26 cellular contexts compared by ENCODE assay signal in genomic region chr6:26478100-26478984, GRCh38. TPM values are rescaled to one million over a fixed set of nuclear protein-coding genes. Genes with fewer than 3 reads are reported as not detected.
A peak's percentile ranks its signal among the peaks of the same experiment; 100 is the strongest.
DNase-seq lines count a peak whose midpoint lies in the region; ATAC-seq and TF ChIP-seq lines count a peak whose summit lies in the region.
"Had no signal": no experiment of that assay in that cellular context is flagged by ENCODE, and none has a peak within 500 bp of the region (broad histone marks: within the 10 kb centered on the region; RNA-seq: fewer than 3 reads in every experiment).

No MANE protein-coding gene starts in this region.

- H3K27ac Mint-ChIP-seq in activated naive CD8-positive, alpha-beta T cell, result peak overlapping the region; percentile 16
- no peak overlapping the region for H3K27ac Mint-ChIP-seq in activated naive CD8-positive, alpha-beta T cell treated with anti-CD3 and anti-CD28 coated beads for 36 hours
- H3K27ac Mint-ChIP-seq in T-cell (peak overlapping the region; percentile 89 to 100), memory B cell (peak overlapping the region; percentile 71)

- H3K27me3 ChIP-seq in tibial nerve (no peaks in the 10 kb centered on the region), gastrocnemius medialis (no peaks in the 10 kb centered on the region)
- H3K27me3 ChIP-seq: heart right ventricle, right atrium auricular region, tibial artery had no signal

- CTCF ChIA-PET in T-cell (lab: Charles Lee), result no interaction called here

- TF ChIP-seq CTCF in tibial nerve (IDR thresholded peaks at IDR 0.05), result no peak
- no peak for TF ChIP-seq CTCF in gastrocnemius medialis (IDR thresholded peaks at IDR 0.05 in 4 of 5, conservative IDR thresholded peaks at IDR 0.05 in 1 of 5)

- H3K27ac ChIP-seq in tibial nerve (peak overlapping the region in 3 of 4 donors; percentile 14 to 89 (median 22)), gastrocnemius medialis (no peak overlapping the region)
- H3K27ac ChIP-seq: parathyroid adenoma had no signal

- WGBS in tibial nerve, 2 donors, result 96 to 98% methylated on average over 2 of the region's 2 CpGs

- H3K4me3 ChIP-seq in tibial nerve (no peak overlapping the region), gastrocnemius medialis (no peak overlapping the region)
- H3K4me3 ChIP-seq: heart right ventricle, right atrium auricular region, tibial artery had no signal

- no peak for ATAC-seq in T-cell (replicated peaks in 1 of 4)
- ATAC-seq in memory B cell (ENCODE audit: low read depth), result no peak
- ATAC-seq in GM19023 (IDR thresholded peaks at IDR 0.05; ENCODE audit: unreplicated experiment), result no peak
- no peak for ATAC-seq in gastrocnemius medialis
- ATAC-seq: heart right ventricle; left cardiac atrium; stimulated activated naive CD8-positive, alpha-beta T cell treated with anti-CD3 and anti-CD28 coated beads, Interleukin-15, amount 100 ng/mL, for 72 hours had no signal

- H3K4me3 Mint-ChIP-seq in activated naive CD8-positive, alpha-beta T cell, result no peak overlapping the region
- no peak overlapping the region for H3K4me3 Mint-ChIP-seq in activated naive CD8-positive, alpha-beta T cell treated with anti-CD3 and anti-CD28 coated beads for 36 hours
- no peak overlapping the region for H3K4me3 Mint-ChIP-seq in T-cell
- peak overlapping the region; percentile 49 for H3K4me3 Mint-ChIP-seq in memory B cell
- H3K4me3 Mint-ChIP-seq: brain; nephron progenitor cell; stimulated activated naive CD8-positive, alpha-beta T cell treated with anti-CD3 and anti-CD28 coated beads, Interleukin-15, amount 100 ng/mL, for 72 hours had no signal

- no peak for TF ChIP-seq EP300 in tibial nerve (IDR thresholded peaks at IDR 0.05)

- H3K9me3 ChIP-seq in tibial nerve (no peaks in the 10 kb centered on the region), gastrocnemius medialis (no peaks in the 10 kb centered on the region)
- H3K9me3 ChIP-seq: heart right ventricle, right atrium auricular region, tibial artery had no signal

- H3K36me3 ChIP-seq in tibial nerve (no peaks in the 10 kb centered on the region), gastrocnemius medialis (no peaks in the 10 kb centered on the region)
- H3K36me3 ChIP-seq: heart right ventricle, right atrium auricular region, tibial artery had no signal

- POLR2A ChIA-PET in T-cell (lab: Charles Lee), result interaction anchor here in 1 of 2 donors (1.4 kb wide), 1 partner anchor 55 kb away, joined by 7 read pairs; no protein-coding TSS in a partner anchor

- no peak for TF ChIP-seq POLR2A in tibial nerve (IDR thresholded peaks at IDR 0.05)
- TF ChIP-seq POLR2A in gastrocnemius medialis (IDR thresholded peaks at IDR 0.05), result no peak

- peaks cover 44% of the 10 kb centered on the region for H3K4me1 Mint-ChIP-seq in activated naive CD8-positive, alpha-beta T cell (ENCODE audit: low read depth)
- peaks cover 25% of the 10 kb centered on the region for H3K4me1 Mint-ChIP-seq in activated naive CD8-positive, alpha-beta T cell treated with anti-CD3 and anti-CD28 coated beads for 36 hours
- H3K4me1 Mint-ChIP-seq in T-cell (peaks cover 48 to 63% (median 50%) of the 10 kb centered on the region in 3 donors), memory B cell (peaks cover 48% of the 10 kb centered on the region)

- in situ Hi-C loops in gastrocnemius medialis (cut with MboI; ENCODE audit: low sequenced_read_pairs in 4 of 4), result no loop called here

- H3K4me1 ChIP-seq in tibial nerve (peaks cover 0 to 31% (median 16%) of the 10 kb centered on the region in 4 donors), gastrocnemius medialis (no peaks in the 10 kb centered on the region)

- H3K27me3 Mint-ChIP-seq in activated naive CD8-positive, alpha-beta T cell, result no peaks in the 10 kb centered on the region
- no peaks in the 10 kb centered on the region for H3K27me3 Mint-ChIP-seq in activated naive CD8-positive, alpha-beta T cell treated with anti-CD3 and anti-CD28 coated beads for 36 hours
- H3K27me3 Mint-ChIP-seq in T-cell (no peaks in the 10 kb centered on the region), memory B cell (no peaks in the 10 kb centered on the region)
- H3K27me3 Mint-ChIP-seq: stimulated activated naive CD8-positive, alpha-beta T cell treated with anti-CD3 and anti-CD28 coated beads, Interleukin-15, amount 100 ng/mL, for 72 hours had no signal

- H3K9me3 Mint-ChIP-seq in activated naive CD8-positive, alpha-beta T cell (ENCODE audit: low read depth), result no peaks in the 10 kb centered on the region
- no peaks in the 10 kb centered on the region for H3K9me3 Mint-ChIP-seq in activated naive CD8-positive, alpha-beta T cell treated with anti-CD3 and anti-CD28 coated beads for 36 hours
- H3K9me3 Mint-ChIP-seq in T-cell (no peaks in the 10 kb centered on the region), memory B cell (no peaks in the 10 kb centered on the region)
- H3K9me3 Mint-ChIP-seq: stimulated activated naive CD8-positive, alpha-beta T cell treated with anti-CD3 and anti-CD28 coated beads, Interleukin-15, amount 100 ng/mL, for 72 hours had no signal

- H3K36me3 Mint-ChIP-seq in activated naive CD8-positive, alpha-beta T cell, result peaks cover 2% of the 10 kb centered on the region
- H3K36me3 Mint-ChIP-seq in activated naive CD8-positive, alpha-beta T cell treated with anti-CD3 and anti-CD28 coated beads for 36 hours, result peaks cover 23% of the 10 kb centered on the region
- H3K36me3 Mint-ChIP-seq in T-cell, result no peaks in the 10 kb centered on the region
- H3K36me3 Mint-ChIP-seq in memory B cell, result peaks cover 2% of the 10 kb centered on the region

- no peak for DNase-seq in activated naive CD8-positive, alpha-beta T cell treated with anti-CD3 and anti-CD28 coated beads for 36 hours
- DNase-seq in T-cell (no peak), memory B cell (ENCODE audit: low spot score in 2 of 2) (no peak), tibial nerve (ENCODE audit: low spot score in 2 of 2) (no peak), iPS-NIHi11 (ENCODE audit: low spot score) (no peak), gastrocnemius medialis (no peak)
- DNase-seq: effector memory CD4-positive, alpha-beta T cell; erythroblast; foreskin fibroblast; heart right ventricle; MM.1S; NCI-H1417; NCI-H2081 treated with DMSO at 0.1 percent for 48 hours; NCI-H446; nephron progenitor cell; stimulated activated naive CD8-positive, alpha-beta T cell treated with anti-CD3 and anti-CD28 coated beads, Interleukin-15, amount 100 ng/mL, for 72 hours; tibial artery had no signal

- intact Hi-C loops in gastrocnemius medialis (cut with DNase I; ENCODE audit: low total_unique reads), result no loop called here

RNA-seq across cellular contexts. Expression of gene BTN2A1, which starts 20.6 kb away (rescaled TPM):
- 10 to 100 TPM; 19.0 to 21.3 TPM for total RNA-seq in activated naive CD8-positive, alpha-beta T cell treated with anti-CD3 and anti-CD28 coated beads for 36 hours
- 10 to 100 TPM; 36.1 to 53.4 (median 47.9) TPM for total RNA-seq in T-cell
- total RNA-seq in tibial nerve, result 10 to 100 TPM; 15.7 to 29.0 (median 17.1) TPM
- total RNA-seq in gastrocnemius medialis, result 1 to 10 TPM; 6.2 to 9.7 (median 8.1) TPM

RNA-seq across cellular contexts. Expression of gene BTN1A1, which starts 21.8 kb away (rescaled TPM):
- total RNA-seq in activated naive CD8-positive, alpha-beta T cell treated with anti-CD3 and anti-CD28 coated beads for 36 hours, result under 1 TPM; 0.14 to 0.16 TPM
- total RNA-seq in T-cell (not detected), tibial nerve (not detected), gastrocnemius medialis (not detected)
- total RNA-seq: A172, chondrocyte, heart right ventricle, left cardiac atrium, mesenteric fat pad, right atrium auricular region had no signal

RNA-seq across cellular contexts. Expression of gene BTN3A3, which starts 38.0 kb away (rescaled TPM):
- total RNA-seq in activated naive CD8-positive, alpha-beta T cell treated with anti-CD3 and anti-CD28 coated beads for 36 hours, result 10 to 100 TPM; 28.8 to 30.1 TPM
- total RNA-seq in T-cell (100 to 1,000 TPM; 115 to 172 (median 142) TPM), tibial nerve (10 to 100 TPM in 3 of 4 donors, 1 to 10 TPM in 1; 9.4 to 27.8 (median 14.0) TPM), gastrocnemius medialis (1 to 10 TPM; 1.8 to 2.9 (median 2.6) TPM)

RNA-seq across cellular contexts. Expression of gene HMGN4, which starts 59.8 kb away (rescaled TPM):
- total RNA-seq in activated naive CD8-positive, alpha-beta T cell treated with anti-CD3 and anti-CD28 coated beads for 36 hours, result 10 to 100 TPM; 89.2 to 90.1 TPM
- total RNA-seq in T-cell (10 to 100 TPM; 49.2 to 92.5 (median 62.7) TPM), tibial nerve (10 to 100 TPM; 46.5 to 67.8 (median 56.2) TPM), gastrocnemius medialis (10 to 100 TPM; 20.1 to 58.7 (median 28.4) TPM)

Comparison
In these comparisons a context has a peak if more than half of its experiments do, and no peak if none do; other contexts are left out.
1. H3K27ac ChIP-seq: peak in tibial nerve (3 of 4); none in gastrocnemius medialis (0 of 4).